2 cellular contexts compared by ENCODE assay signal in the genomic region with DNA sequence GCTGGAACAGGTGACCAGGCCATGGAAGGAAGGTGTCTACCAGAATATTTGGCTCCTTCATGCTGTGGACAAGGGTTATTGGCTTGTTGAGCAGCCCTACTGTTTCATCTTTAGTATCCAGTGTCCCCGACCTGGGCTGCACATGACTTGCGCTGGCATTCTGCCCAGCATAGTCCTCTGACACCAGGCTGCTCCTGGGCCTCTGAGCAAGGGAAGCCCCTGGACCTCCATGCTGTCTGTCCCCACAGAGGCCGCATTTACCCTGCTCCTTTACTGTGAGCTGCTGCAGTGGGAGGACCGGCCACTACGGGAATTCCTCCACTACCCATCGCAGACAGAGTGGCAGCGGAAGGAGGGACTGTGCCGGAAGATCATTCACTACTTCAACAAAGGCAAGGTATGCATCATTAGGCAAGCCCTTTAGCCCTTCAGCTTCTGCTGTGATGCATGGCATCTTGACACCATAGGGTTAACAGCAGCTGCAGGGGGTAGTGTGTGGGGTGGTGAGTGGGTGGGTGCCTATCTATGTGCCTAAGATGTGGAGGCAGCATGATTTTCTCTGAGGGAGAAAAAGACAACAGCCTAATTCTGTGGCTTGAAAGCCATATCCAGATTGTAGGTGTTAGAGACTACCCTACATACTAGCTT.
TF ChIP-seq lines count a peak whose summit lies in the region.

No MANE protein-coding gene starts in this region.

TF ChIP-seq in A549, 52 proteins besides CTCF, POLR2A, EP300 and RAD21:
- no peak for TF ChIP-seq SMC3 (IDR thresholded peaks at IDR 0.05)
- TF ChIP-seq, protein P1, sequence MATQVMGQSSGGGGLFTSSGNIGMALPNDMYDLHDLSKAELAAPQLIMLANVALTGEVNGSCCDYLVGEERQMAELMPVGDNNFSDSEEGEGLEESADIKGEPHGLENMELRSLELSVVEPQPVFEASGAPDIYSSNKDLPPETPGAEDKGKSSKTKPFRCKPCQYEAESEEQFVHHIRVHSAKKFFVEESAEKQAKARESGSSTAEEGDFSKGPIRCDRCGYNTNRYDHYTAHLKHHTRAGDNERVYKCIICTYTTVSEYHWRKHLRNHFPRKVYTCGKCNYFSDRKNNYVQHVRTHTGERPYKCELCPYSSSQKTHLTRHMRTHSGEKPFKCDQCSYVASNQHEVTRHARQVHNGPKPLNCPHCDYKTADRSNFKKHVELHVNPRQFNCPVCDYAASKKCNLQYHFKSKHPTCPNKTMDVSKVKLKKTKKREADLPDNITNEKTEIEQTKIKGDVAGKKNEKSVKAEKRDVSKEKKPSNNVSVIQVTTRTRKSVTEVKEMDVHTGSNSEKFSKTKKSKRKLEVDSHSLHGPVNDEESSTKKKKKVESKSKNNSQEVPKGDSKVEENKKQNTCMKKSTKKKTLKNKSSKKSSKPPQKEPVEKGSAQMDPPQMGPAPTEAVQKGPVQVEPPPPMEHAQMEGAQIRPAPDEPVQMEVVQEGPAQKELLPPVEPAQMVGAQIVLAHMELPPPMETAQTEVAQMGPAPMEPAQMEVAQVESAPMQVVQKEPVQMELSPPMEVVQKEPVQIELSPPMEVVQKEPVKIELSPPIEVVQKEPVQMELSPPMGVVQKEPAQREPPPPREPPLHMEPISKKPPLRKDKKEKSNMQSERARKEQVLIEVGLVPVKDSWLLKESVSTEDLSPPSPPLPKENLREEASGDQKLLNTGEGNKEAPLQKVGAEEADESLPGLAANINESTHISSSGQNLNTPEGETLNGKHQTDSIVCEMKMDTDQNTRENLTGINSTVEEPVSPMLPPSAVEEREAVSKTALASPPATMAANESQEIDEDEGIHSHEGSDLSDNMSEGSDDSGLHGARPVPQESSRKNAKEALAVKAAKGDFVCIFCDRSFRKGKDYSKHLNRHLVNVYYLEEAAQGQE (IDR thresholded peaks at IDR 0.05) = no peak
- TF ChIP-seq, protein P2, sequence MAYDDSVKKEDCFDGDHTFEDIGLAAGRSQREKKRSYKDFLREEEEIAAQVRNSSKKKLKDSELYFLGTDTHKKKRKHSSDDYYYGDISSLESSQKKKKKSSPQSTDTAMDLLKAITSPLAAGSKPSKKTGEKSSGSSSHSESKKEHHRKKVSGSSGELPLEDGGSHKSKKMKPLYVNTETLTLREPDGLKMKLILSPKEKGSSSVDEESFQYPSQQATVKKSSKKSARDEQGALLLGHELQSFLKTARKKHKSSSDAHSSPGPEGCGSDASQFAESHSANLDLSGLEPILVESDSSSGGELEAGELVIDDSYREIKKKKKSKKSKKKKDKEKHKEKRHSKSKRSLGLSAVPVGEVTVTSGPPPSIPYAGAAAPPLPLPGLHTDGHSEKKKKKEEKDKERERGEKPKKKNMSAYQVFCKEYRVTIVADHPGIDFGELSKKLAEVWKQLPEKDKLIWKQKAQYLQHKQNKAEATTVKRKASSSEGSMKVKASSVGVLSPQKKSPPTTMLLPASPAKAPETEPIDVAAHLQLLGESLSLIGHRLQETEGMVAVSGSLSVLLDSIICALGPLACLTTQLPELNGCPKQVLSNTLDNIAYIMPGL (CRISPR knock-in tag; IDR thresholded peaks at IDR 0.05; ENCODE audit: borderline replicate concordance) = no peak
- TF ChIP-seq MYC (IDR thresholded peaks at IDR 0.05; ENCODE audit: borderline replicate concordance, low read length) = no peak
- TF ChIP-seq, protein P3, sequence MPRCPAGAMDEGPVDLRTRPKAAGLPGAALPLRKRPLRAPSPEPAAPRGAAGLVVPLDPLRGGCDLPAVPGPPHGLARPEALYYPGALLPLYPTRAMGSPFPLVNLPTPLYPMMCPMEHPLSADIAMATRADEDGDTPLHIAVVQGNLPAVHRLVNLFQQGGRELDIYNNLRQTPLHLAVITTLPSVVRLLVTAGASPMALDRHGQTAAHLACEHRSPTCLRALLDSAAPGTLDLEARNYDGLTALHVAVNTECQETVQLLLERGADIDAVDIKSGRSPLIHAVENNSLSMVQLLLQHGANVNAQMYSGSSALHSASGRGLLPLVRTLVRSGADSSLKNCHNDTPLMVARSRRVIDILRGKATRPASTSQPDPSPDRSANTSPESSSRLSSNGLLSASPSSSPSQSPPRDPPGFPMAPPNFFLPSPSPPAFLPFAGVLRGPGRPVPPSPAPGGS (IDR thresholded peaks at IDR 0.05) = no peak
- TF ChIP-seq JUN (IDR thresholded peaks at IDR 0.05) = no peak
- TF ChIP-seq RCOR1 (IDR thresholded peaks at IDR 0.05; ENCODE audit: low read depth, low read length) = no peak
- no peak for TF ChIP-seq HOXA7 (CRISPR knock-in tag; IDR thresholded peaks at IDR 0.05)

TF ChIP-seq in endothelial cell of umbilical vein, 7 proteins besides CTCF, POLR2A, EP300 and RAD21:
- TF ChIP-seq FOS (IDR thresholded peaks at IDR 0.05; ENCODE audit: borderline replicate concordance, insufficient read depth, low read length) (no peak), EZH2 (IDR thresholded peaks at IDR 0.05; ENCODE audit: borderline replicate concordance, low read depth, low read length, severe bottlenecking) (no peak), POLR2AphosphoS5 (IDR thresholded peaks at IDR 0.05; ENCODE audit: insufficient read depth, low read depth, low read length) (no peak), GATA2 (IDR thresholded peaks at IDR 0.05; ENCODE audit: insufficient read depth, insufficient read length, low read depth, low read length) (no peak), JUN (IDR thresholded peaks at IDR 0.05; ENCODE audit: borderline replicate concordance, insufficient read depth, insufficient read length, low read depth) (no peak), MYC (IDR thresholded peaks at IDR 0.05; ENCODE audit: low read depth, low read length) (no peak)
- TF ChIP-seq, protein P4, sequence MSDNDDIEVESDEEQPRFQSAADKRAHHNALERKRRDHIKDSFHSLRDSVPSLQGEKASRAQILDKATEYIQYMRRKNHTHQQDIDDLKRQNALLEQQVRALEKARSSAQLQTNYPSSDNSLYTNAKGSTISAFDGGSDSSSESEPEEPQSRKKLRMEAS (IDR thresholded peaks at IDR 0.05; ENCODE audit: insufficient read depth, insufficient read length) = no peak
